ENCODE assay signal across 17 cellular contexts in genomic region chr7:104807676-104808075, GRCh38.
DNase-seq lines count a peak whose midpoint lies in the region; ATAC-seq lines count a peak whose summit lies in the region.
"Had no signal": no experiment of that assay in that cellular context is flagged by ENCODE, and none has a peak within 500 bp of the region (broad histone marks: within the 10 kb centered on the region; RNA-seq: fewer than 3 reads in every experiment).

No MANE protein-coding gene starts in this region.

- DNase-seq in NCI-H69 (lab: John Stamatoyannopoulos, UW) (peak; percentile 35), SK-MEL-5 (ENCODE audit: low read depth, low spot score) (peak; percentile 96), foreskin melanocyte (peak; percentile 83), NCI-H146 treated with DMSO at 0.1 percent for 48 hours (lab: John Stamatoyannopoulos, UW; ENCODE audit: unreplicated experiment) (no peak), Karpas-422 (no peak)
- DNase-seq: AML-193; Caco-2; Calu3; CD4-positive, alpha-beta T cell; CD8-positive, alpha-beta T cell; DMS79 treated with DMSO at 0.1 percent for 48 hours; GF-D8 had no signal

- no peaks in the 10 kb centered on the region for H3K9me3 ChIP-seq in Karpas-422 (ENCODE audit: low read length)
- H3K9me3 ChIP-seq: A549; BLaER1 treated with 17β-estradiol and CSF1 and Interleukin-3, amounts not matched to agents 10 nM and 100 nM; Caco-2 had no signal

- H3K4me3 ChIP-seq in Karpas-422 (ENCODE audit: low read length) = no peak overlapping the region
- H3K4me3 ChIP-seq: A549; BLaER1 treated with 17β-estradiol and CSF1 and Interleukin-3, amounts not matched to agents 10 nM and 100 nM had no signal

- no peaks in the 10 kb centered on the region for H3K27me3 ChIP-seq in Karpas-422 (ENCODE audit: low read length)
- H3K27me3 ChIP-seq: BLaER1 treated with 17β-estradiol and CSF1 and Interleukin-3, amounts not matched to agents 10 nM and 100 nM had no signal

- H3K79me2 ChIP-seq in Karpas-422 (ENCODE audit: low read length) = no peaks in the 10 kb centered on the region

- H4K20me1 ChIP-seq in Karpas-422 (ENCODE audit: insufficient read depth, low read depth, low read length) = no peaks in the 10 kb centered on the region
- H4K20me1 ChIP-seq: BLaER1 treated with 17β-estradiol and CSF1 and Interleukin-3, amounts not matched to agents 10 nM and 100 nM had no signal

- no peaks in the 10 kb centered on the region for H3K9me2 ChIP-seq in Karpas-422 (replicated peaks; ENCODE audit: insufficient read depth, low read length)

- in situ Hi-C loops in SK-MEL-5 (cut with HindIII; ENCODE audit: low pct_unique_long_range_greater_than_20kb, low sequenced_read_pairs) = no loop called here

- no peak overlapping the region for H3K4me2 ChIP-seq in Karpas-422 (ENCODE audit: low read depth, low read length, poor library complexity, severe bottlenecking)
- H3K4me2 ChIP-seq: A549; BLaER1 treated with 17β-estradiol and CSF1 and Interleukin-3, amounts not matched to agents 10 nM and 100 nM had no signal

- H2AFZ ChIP-seq in Karpas-422 (ENCODE audit: low read length) = no peak overlapping the region

- H3K4me1 ChIP-seq in Karpas-422 (ENCODE audit: low read length) = no peaks in the 10 kb centered on the region
- H3K4me1 ChIP-seq: A549; BLaER1 treated with 17β-estradiol and CSF1 and Interleukin-3, amounts not matched to agents 10 nM and 100 nM; Caco-2 had no signal

- no peak overlapping the region for H3K27ac ChIP-seq in Karpas-422 (ENCODE audit: low read length)
- H3K27ac ChIP-seq: 22Rv1; A549; BLaER1 treated with 17β-estradiol and CSF1 and Interleukin-3, amounts not matched to agents 10 nM and 100 nM; C4-2B had no signal

- no peaks in the 10 kb centered on the region for H3K36me3 ChIP-seq in Karpas-422 (ENCODE audit: insufficient read depth, low read length)
- H3K36me3 ChIP-seq: BLaER1 treated with 17β-estradiol and CSF1 and Interleukin-3, amounts not matched to agents 10 nM and 100 nM had no signal

- no peak for ATAC-seq in HG02885 (IDR thresholded peaks at IDR 0.05; ENCODE audit: poor library complexity, unreplicated experiment)
- ATAC-seq: A549; CD8-positive, alpha-beta T cell had no signal

- H3K9ac ChIP-seq in Karpas-422 (ENCODE audit: low read length) = no peak overlapping the region
- H3K9ac ChIP-seq: BLaER1 treated with 17β-estradiol and CSF1 and Interleukin-3, amounts not matched to agents 10 nM and 100 nM had no signal

Comparison
In these comparisons a context has a peak if more than half of its experiments do, and no peak if none do; other contexts are left out.
1. DNase-seq: peak in NCI-H69 (single experiment), SK-MEL-5 (single experiment) and foreskin melanocyte (single experiment); none in NCI-H146 treated with DMSO at 0.1 percent for 48 hours (single experiment) and Karpas-422 (single experiment).